ENCODE assay signal across 10 cellular contexts in the genomic region with DNA sequence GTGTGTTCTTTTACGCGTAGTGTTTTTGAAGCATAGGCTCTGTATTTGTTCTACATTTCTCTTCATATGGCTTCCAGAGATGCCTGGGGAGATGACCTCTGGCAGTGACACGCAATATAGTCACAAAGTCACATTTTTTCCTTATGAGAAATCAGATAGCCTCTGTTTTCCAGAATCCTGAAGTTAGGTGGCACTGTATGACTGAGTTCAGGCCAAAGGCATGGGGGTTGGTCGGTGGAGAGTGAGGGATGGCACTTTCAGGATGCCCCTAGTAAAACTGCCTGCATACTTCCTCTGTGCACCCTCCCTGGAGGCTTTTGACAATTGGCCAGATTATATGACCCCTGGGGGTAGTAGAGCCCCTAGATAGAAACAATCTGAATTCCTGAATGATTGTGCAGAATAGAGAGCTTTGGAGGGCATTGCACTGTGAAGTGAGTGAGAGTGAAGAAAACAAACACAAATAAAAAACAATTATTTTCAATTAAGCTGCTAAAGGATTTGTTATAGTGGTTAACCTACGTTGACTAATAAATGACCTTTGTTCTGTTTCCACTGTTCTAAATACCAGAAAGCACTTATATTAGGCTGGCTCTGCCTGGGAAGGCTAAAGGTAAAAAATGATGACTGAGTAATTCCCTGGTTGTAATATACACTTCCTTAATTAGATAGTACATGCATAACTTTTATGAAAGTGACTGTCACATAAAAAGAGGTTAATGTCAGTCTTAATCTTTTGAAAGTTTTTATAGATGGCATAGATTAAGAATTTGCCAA.
DNase-seq lines count a peak whose midpoint lies in the region; TF ChIP-seq lines count a peak whose summit lies in the region.
"Had no signal": no experiment of that assay in that cellular context is flagged by ENCODE, and none has a peak within 500 bp of the region (broad histone marks: within the 10 kb centered on the region; RNA-seq: fewer than 3 reads in every experiment).

No MANE protein-coding gene starts in this region.

- DNase-seq in NCI-H524 (lab: John Stamatoyannopoulos, UW), result peak; percentile 0 to 29
- no peak for DNase-seq in NCI-H524 treated with DMSO at 0.1 percent for 48 hours (lab: John Stamatoyannopoulos, UW)
- DNase-seq in RKO (ENCODE audit: low spot score), result peak; percentile 73
- peak; percentile 2 for DNase-seq in epithelial cell of esophagus (ENCODE audit: low read depth)
- DNase-seq in stromal cell of bone marrow (ENCODE audit: low read depth), result peak; percentile 2
- DNase-seq in activated CD8-positive, alpha-beta memory T cell treated with anti-CD3 and anti-CD28 coated beads for 24 hours, result no peak
- DNase-seq in GOT3 (lab: John Stamatoyannopoulos, UW), result no peak
- no peak for DNase-seq in mesenteric fat pad (ENCODE audit: low spot score)
- DNase-seq: activated CD8-positive, alpha-beta memory T cell treated with anti-CD3 and anti-CD28 coated beads, Interleukin-2, amount 50 U/mL, for 48 hours had no signal

- H3K4me3 ChIP-seq in epithelial cell of esophagus (ENCODE audit: low read length), result no peak overlapping the region
- H3K4me3 ChIP-seq: thoracic aorta had no signal

- no peak for TF ChIP-seq CTCF in epithelial cell of esophagus (IDR thresholded peaks at IDR 0.05; ENCODE audit: insufficient read depth, low read depth, low read length, missing control alignments)

Comparison
In these comparisons a context has a peak if more than half of its experiments do, and no peak if none do; other contexts are left out.
1. DNase-seq: peak in NCI-H524 (2 of 2), RKO (single experiment), epithelial cell of esophagus (single experiment) and stromal cell of bone marrow (single experiment); none in NCI-H524 treated with DMSO at 0.1 percent for 48 hours (single experiment), activated CD8-positive, alpha-beta memory T cell treated with anti-CD3 and anti-CD28 coated beads for 24 hours (single experiment), GOT3 (single experiment) and mesenteric fat pad (single experiment).